9 cellular contexts compared by ENCODE assay signal in the genomic region with DNA sequence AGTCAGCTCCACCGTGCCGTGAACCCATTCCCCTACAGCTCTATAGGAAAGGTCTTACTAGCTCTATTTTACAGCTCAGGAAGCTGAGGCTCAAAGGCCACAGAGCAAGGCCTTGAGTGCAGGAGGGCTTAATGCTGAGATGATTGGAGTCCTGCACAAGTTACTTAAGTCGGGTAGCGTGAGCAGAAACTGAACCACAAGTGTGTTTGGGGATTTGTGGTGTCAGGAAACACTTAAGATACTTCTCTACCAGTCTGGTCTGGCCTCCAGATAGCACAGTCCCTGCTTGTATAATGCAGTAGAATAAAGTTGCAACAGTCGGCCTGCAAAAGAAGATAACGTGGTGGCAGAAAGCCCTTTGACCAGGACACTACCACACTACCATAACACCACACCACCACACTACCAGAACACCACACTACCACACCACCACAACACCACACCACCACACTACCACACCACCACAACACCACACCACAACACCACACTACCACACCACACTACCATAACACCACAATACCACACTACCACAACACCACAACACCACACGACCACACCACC.
DNase-seq lines count a peak whose midpoint lies in the region; ATAC-seq and TF ChIP-seq lines count a peak whose summit lies in the region.
"Had no signal": no experiment of that assay in that cellular context is flagged by ENCODE, and none has a peak within 500 bp of the region (broad histone marks: within the 10 kb centered on the region; RNA-seq: fewer than 3 reads in every experiment).

No MANE protein-coding gene starts in this region.

- intact Hi-C loops in IMR-90 (cut with micrococcal nuclease): no loop called here

- POLR2A ChIA-PET in IMR-90 (lab: Charles Lee; ENCODE audit: unreplicated experiment): no interaction called here

- no peaks in the 10 kb centered on the region for H4K20me1 ChIP-seq in IMR-90 (ENCODE audit: insufficient read depth, low read length)

- peak overlapping the region; percentile 90; the same call in 2 of the 3 replicates for H2BK15ac ChIP-seq in IMR-90 (ENCODE audit: low read depth, low read length)

- peaks cover 19% of the 10 kb centered on the region for H3K9me1 ChIP-seq in IMR-90 (ENCODE audit: insufficient read depth, low read length)

- peak overlapping the region; percentile 81; the same call in 1 of the 2 replicates for H3K23ac ChIP-seq in IMR-90 (ENCODE audit: low read depth, low read length)

- H3K14ac ChIP-seq in IMR-90 (replicated peaks; ENCODE audit: low read depth, low read length): peak overlapping the region; percentile 98

- no peak overlapping the region for H3K56ac ChIP-seq in IMR-90 (ENCODE audit: extremely low read depth, insufficient read depth, low read length)

- H3K9ac ChIP-seq in IMR-90 (ENCODE audit: low read depth, low read length): no peak overlapping the region

- H3K4ac ChIP-seq in IMR-90 (ENCODE audit: low read depth, low read length): peak overlapping the region; percentile 87

- no peak overlapping the region for H3K4me2 ChIP-seq in IMR-90 (ENCODE audit: low read depth, low read length)

- dilution Hi-C loops in IMR-90 (cut with HindIII; ENCODE audit: low sequenced_read_pairs, unreplicated experiment): no loop called here

- no peak for ATAC-seq in IMR-90 (ENCODE audit: low read depth)
- peak in 1 of 2 donors; percentile 10 for ATAC-seq in activated naive CD4-positive, alpha-beta T cell treated with anti-CD3 and anti-CD28 coated beads, Interleukin-2, amount 50 U/mL, for 72 hours
- no peak for ATAC-seq in GM21723 (IDR thresholded peaks at IDR 0.05; ENCODE audit: unreplicated experiment)

- TF ChIP-seq RAD21 in IMR-90 (IDR thresholded peaks at IDR 0.05; ENCODE audit: low read length): no peak

- peak overlapping the region; percentile 97 for H2BK5ac ChIP-seq in IMR-90 (ENCODE audit: low read depth, low read length, poor library complexity, severe bottlenecking)

- peak overlapping the region; percentile 100 for H2AK5ac ChIP-seq in IMR-90 (ENCODE audit: low read depth, low read length)

- no peaks in the 10 kb centered on the region for H3K27me3 Mint-ChIP-seq in endothelial cell (ENCODE audit: unreplicated experiment)

- in situ Hi-C loops in IMR-90 (cut with MboI; ENCODE audit: low sequenced_read_pairs): no loop called here

- no peaks in the 10 kb centered on the region for H3K27me3 ChIP-seq in IMR-90 (ENCODE audit: control insufficient read depth, insufficient read depth, low read length)

- H3K4me1 ChIP-seq in IMR-90 (ENCODE audit: control insufficient read depth, insufficient read depth, low read length) (peaks cover 18% of the 10 kb centered on the region), mesodermal cell (ENCODE audit: control insufficient read depth, insufficient read depth, low read length, poor library complexity, severe bottlenecking) (peaks cover 19% of the 10 kb centered on the region)

- peaks cover 0 to 10% of the 10 kb centered on the region in 2 donors for H3K36me3 Mint-ChIP-seq in activated naive CD4-positive, alpha-beta T cell treated with anti-CD3 and anti-CD28 coated beads, Interleukin-2, amount 50 U/mL, for 72 hours
- no peaks in the 10 kb centered on the region for H3K36me3 Mint-ChIP-seq in endothelial cell (ENCODE audit: low read depth, unreplicated experiment)
- H3K36me3 Mint-ChIP-seq: brain had no signal

- DNase-seq in EL (peak; percentile 26), IMR-90 (peak; percentile 26), endothelial cell (ENCODE audit: low spot score) (no peak), ecto neural progenitor cell (ENCODE audit: low spot score) (no peak)
- no peak for DNase-seq in activated naive CD4-positive, alpha-beta T cell treated with anti-CD3 and anti-CD28 coated beads, Interleukin-2, amount 50 U/mL, for 72 hours (ENCODE audit: low spot score in 2 of 2)
- DNase-seq in activated effector memory CD4-positive, alpha-beta T cell treated with Interleukin-2 at 50 U/mL for 16 hours: no peak

- H3K9me3 ChIP-seq in IMR-90 (ENCODE audit: control insufficient read depth, insufficient read depth, low read length) (no peaks in the 10 kb centered on the region), mesodermal cell (ENCODE audit: control insufficient read depth, low read length) (no peaks in the 10 kb centered on the region)

- H3K36me3 ChIP-seq in IMR-90 (ENCODE audit: control insufficient read depth, insufficient read depth, low read length): no peaks in the 10 kb centered on the region
- H3K36me3 ChIP-seq in mesodermal cell (ENCODE audit: control insufficient read depth, insufficient read depth, low read length): no peaks in the 10 kb centered on the region

- CTCF ChIA-PET in IMR-90 (lab: Yijun Ruan, JAX): no interaction called here

- H4K8ac ChIP-seq in IMR-90 (ENCODE audit: low read depth in 2 of 2, low read length in 2 of 2): peak overlapping the region in 1 of 2 experiments; percentile 84; a peak in 2 of 4 replicates

- H3K18ac ChIP-seq in IMR-90 (ENCODE audit: low read depth, low read length): peak overlapping the region; percentile 64

- H4K5ac ChIP-seq in IMR-90 (ENCODE audit: low read depth, low read length): peak overlapping the region; percentile 75

- H4K91ac ChIP-seq in IMR-90 (ENCODE audit: insufficient read depth, low read depth, low read length): peak overlapping the region; percentile 5; the same call in 1 of the 2 replicates

- H2AK9ac ChIP-seq in IMR-90 (replicated peaks; ENCODE audit: low read depth, low read length, poor library complexity): peak overlapping the region; percentile 81

- peaks cover 3% of the 10 kb centered on the region for H3K4me1 Mint-ChIP-seq in endothelial cell (ENCODE audit: unreplicated experiment)

- H3K27ac ChIP-seq in IMR-90 (ENCODE audit: insufficient read depth, low read length): peak overlapping the region; percentile 22; the same call in 1 of the 2 replicates
- peak overlapping the region; percentile 33 for H3K27ac ChIP-seq in mesodermal cell (ENCODE audit: low read depth, low read length, severe bottlenecking)

- peaks cover 0 to 6% of the 10 kb centered on the region in 2 donors for H3K9me3 Mint-ChIP-seq in activated naive CD4-positive, alpha-beta T cell treated with anti-CD3 and anti-CD28 coated beads, Interleukin-2, amount 50 U/mL, for 72 hours
- H3K9me3 Mint-ChIP-seq in endothelial cell (ENCODE audit: unreplicated experiment): no peaks in the 10 kb centered on the region

- H3K79me1 ChIP-seq in IMR-90 (ENCODE audit: low read depth in 1 of 2, low read length in 2 of 2): peaks cover 0 to 5% of the 10 kb centered on the region in 2 experiments; a peak in 1 of 4 replicates

- no peak overlapping the region for H3K4me3 Mint-ChIP-seq in endothelial cell (ENCODE audit: unreplicated experiment)

- no CpG with 5 or more reads among the region's 7 CpGs for WGBS in IMR-90 (ENCODE audit: extremely low coverage in 2 of 2, insufficient read length in 1 of 2), 2 experiments
- WGBS in mesodermal cell (ENCODE audit: insufficient coverage in 2 of 2), 2 experiments: 74 to 100% methylated on average over 2 to 3 of the region's 7 CpGs

- no peak overlapping the region for H3K4me3 ChIP-seq in IMR-90 (ENCODE audit: insufficient read depth, low read depth, low read length)
- H3K4me3 ChIP-seq in mesodermal cell (ENCODE audit: extremely low read depth, insufficient read depth, low read length, poor library complexity, severe bottlenecking): no peak overlapping the region

- H2AFZ ChIP-seq in IMR-90 (replicated peaks; ENCODE audit: low read length, poor library complexity): peak overlapping the region; percentile 78

- H2BK20ac ChIP-seq in IMR-90 (ENCODE audit: low read depth, low read length): peak overlapping the region; percentile 78

- no TSS peak for BruUV-seq in IMR-90 (replicated peaks; lab: Mats Ljungman, UMichigan)

- TF ChIP-seq CTCF in IMR-90 (conservative IDR thresholded peaks at IDR 0.05; ENCODE audit: low read depth, low read length): no peak
- TF ChIP-seq CTCF in endothelial cell (IDR thresholded peaks at IDR 0.05; ENCODE audit: unreplicated experiment): no peak

- peak overlapping the region; percentile 70 to 90 for H3K27ac Mint-ChIP-seq in activated naive CD4-positive, alpha-beta T cell treated with anti-CD3 and anti-CD28 coated beads, Interleukin-2, amount 50 U/mL, for 72 hours
- no peak overlapping the region for H3K27ac Mint-ChIP-seq in endothelial cell (ENCODE audit: unreplicated experiment)
- H3K27ac Mint-ChIP-seq: brain had no signal

- no peak for TF ChIP-seq POLR2A in IMR-90 (IDR thresholded peaks at IDR 0.05; ENCODE audit: low read depth, low read length)

- H2BK120ac ChIP-seq in IMR-90 (ENCODE audit: low read depth, low read length): peak overlapping the region; percentile 57

TF ChIP-seq in IMR-90, 13 proteins besides CTCF, POLR2A, EP300 and RAD21 (continues in another document):
- no peak for TF ChIP-seq CEBPB (IDR thresholded peaks at IDR 0.05; ENCODE audit: low read depth, low read length)
- no peak for TF ChIP-seq CHD1 (IDR thresholded peaks at IDR 0.05; ENCODE audit: low read depth, low read length)
- no peak for TF ChIP-seq RCOR1 (IDR thresholded peaks at IDR 0.05; ENCODE audit: insufficient replicate concordance, low read length)
- TF ChIP-seq MXI1 (IDR thresholded peaks at IDR 0.05; ENCODE audit: borderline replicate concordance, low read depth, low read length): no peak
- no peak for TF ChIP-seq NFE2L2 (IDR thresholded peaks at IDR 0.05; ENCODE audit: low read depth, low read length)
- no peak for TF ChIP-seq MAZ (IDR thresholded peaks at IDR 0.05; ENCODE audit: borderline replicate concordance, low read depth, low read length)
- TF ChIP-seq RFX5 (IDR thresholded peaks at IDR 0.05; ENCODE audit: low read depth, low read length): no peak
- no peak for TF ChIP-seq SMC3 (IDR thresholded peaks at IDR 0.05; ENCODE audit: low read depth, low read length)
- TF ChIP-seq FOS (IDR thresholded peaks at IDR 0.05; ENCODE audit: low read depth, low read length): no peak
- TF ChIP-seq BHLHE40 (IDR thresholded peaks at IDR 0.05; ENCODE audit: low read depth, low read length): no peak
- no peak for TF ChIP-seq MAFK (IDR thresholded peaks at IDR 0.05; ENCODE audit: low read depth, low read length)
- TF ChIP-seq, protein P1, sequence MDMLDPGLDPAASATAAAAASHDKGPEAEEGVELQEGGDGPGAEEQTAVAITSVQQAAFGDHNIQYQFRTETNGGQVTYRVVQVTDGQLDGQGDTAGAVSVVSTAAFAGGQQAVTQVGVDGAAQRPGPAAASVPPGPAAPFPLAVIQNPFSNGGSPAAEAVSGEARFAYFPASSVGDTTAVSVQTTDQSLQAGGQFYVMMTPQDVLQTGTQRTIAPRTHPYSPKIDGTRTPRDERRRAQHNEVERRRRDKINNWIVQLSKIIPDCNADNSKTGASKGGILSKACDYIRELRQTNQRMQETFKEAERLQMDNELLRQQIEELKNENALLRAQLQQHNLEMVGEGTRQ (IDR thresholded peaks at IDR 0.05; ENCODE audit: low read depth, low read length): no peak

Comparison
In these comparisons a context has a peak if more than half of its experiments do, and no peak if none do; other contexts are left out.
1. DNase-seq: peak in EL (single experiment) and IMR-90 (single experiment); none in activated naive CD4-positive, alpha-beta T cell treated with anti-CD3 and anti-CD28 coated beads, Interleukin-2, amount 50 U/mL, for 72 hours (0 of 2), endothelial cell (single experiment), ecto neural progenitor cell (single experiment) and activated effector memory CD4-positive, alpha-beta T cell treated with Interleukin-2 at 50 U/mL for 16 hours (single experiment).